9 cellular contexts compared by ENCODE assay signal in the genomic region with DNA sequence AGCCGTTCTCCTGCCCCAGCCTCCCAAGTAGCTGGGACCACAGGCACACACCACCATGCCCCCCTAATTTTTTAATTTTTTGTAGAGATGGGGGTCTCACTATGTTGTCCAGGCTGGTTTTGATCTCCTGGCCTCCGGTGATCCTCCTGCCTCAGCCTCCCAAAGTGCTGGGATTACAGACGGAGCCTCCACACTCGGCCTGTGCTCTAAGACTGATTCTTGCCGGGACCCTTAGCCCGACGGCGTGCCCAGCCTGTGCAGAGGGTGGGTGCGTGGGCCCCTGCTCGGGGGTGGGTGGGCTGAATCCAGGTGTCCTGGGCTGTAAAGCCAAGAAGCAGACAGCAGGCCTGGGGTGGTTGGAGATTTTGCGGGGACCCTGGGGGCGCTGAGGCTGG.
A peak's percentile ranks its signal among the peaks of the same experiment; 100 is the strongest.
DNase-seq lines count a peak whose midpoint lies in the region; ATAC-seq, FAIRE-seq and TF ChIP-seq lines count a peak whose summit lies in the region.
"Had no signal": no experiment of that assay in that cellular context is flagged by ENCODE, and none has a peak within 500 bp of the region (broad histone marks: within the 10 kb centered on the region; RNA-seq: fewer than 3 reads in every experiment).

No MANE protein-coding gene starts in this region.

- H3K9me3 ChIP-seq in HUES48 (ENCODE audit: control insufficient read depth, insufficient read depth, low read length): no peaks in the 10 kb centered on the region
- H3K9me3 ChIP-seq in lower lobe of right lung: no peaks in the 10 kb centered on the region
- no peaks in the 10 kb centered on the region for H3K9me3 ChIP-seq in stomach smooth muscle (ENCODE audit: control insufficient read depth in 2 of 2, low read length in 2 of 2)

- H3K9ac ChIP-seq in HUES48 (ENCODE audit: low read depth, low read length) (peak overlapping the region; percentile 53; the same call in 1 of the 2 replicates), stomach smooth muscle (ENCODE audit: low read length in 2 of 2) (peak overlapping the region; percentile 71 to 89)

- H3K27me3 ChIP-seq in HUES48 (ENCODE audit: control insufficient read depth, insufficient read depth, low read length): no peaks in the 10 kb centered on the region
- H3K27me3 ChIP-seq in bronchial epithelial cell (ENCODE audit: control insufficient read depth, insufficient read depth, low read length): no peaks in the 10 kb centered on the region
- H3K27me3 ChIP-seq in lower lobe of right lung (ENCODE audit: low read depth): no peaks in the 10 kb centered on the region
- H3K27me3 ChIP-seq in stomach smooth muscle (ENCODE audit: control insufficient read depth in 1 of 2, insufficient read depth in 2 of 2, low read length in 2 of 2): no peaks in the 10 kb centered on the region

- peaks cover 21% of the 10 kb centered on the region for H3K4me1 ChIP-seq in HUES48 (ENCODE audit: control insufficient read depth, insufficient read depth, low read length)
- H3K4me1 ChIP-seq in lower lobe of right lung: peaks cover 51% of the 10 kb centered on the region
- H3K4me1 ChIP-seq in stomach smooth muscle (ENCODE audit: control insufficient read depth, insufficient read depth, low read length): peaks cover 51% of the 10 kb centered on the region

- H3K36me3 ChIP-seq in HUES48 (ENCODE audit: control insufficient read depth, insufficient read depth, low read length) (no peaks in the 10 kb centered on the region), bronchial epithelial cell (ENCODE audit: control insufficient read depth, insufficient read depth, low read length) (no peaks in the 10 kb centered on the region), lower lobe of right lung (no peaks in the 10 kb centered on the region), stomach smooth muscle (ENCODE audit: control insufficient read depth in 2 of 2, insufficient read depth in 2 of 2, low read length in 2 of 2) (no peaks in the 10 kb centered on the region)

- H3K4me3 ChIP-seq in HUES48 (ENCODE audit: low read depth, low read length) (0 out of 2 replicates have a peak overlapping the region, but pooled peaks have one; percentile 42), bronchial epithelial cell (ENCODE audit: low read depth, low read length) (peak overlapping the region; percentile 0), lower lobe of right lung (peak overlapping the region; percentile 17), stomach smooth muscle (ENCODE audit: low read length in 2 of 2) (peak overlapping the region; percentile 27 to 67)

- DNase-seq in bronchial epithelial cell (ENCODE audit: low read depth): no peak
- no peak for DNase-seq in lower lobe of right lung
- DNase-seq in NCI-H774 (lab: John Stamatoyannopoulos, UW): no peak
- DNase-seq in activated T-cell treated with anti-CD3 and anti-CD28 coated beads for 4 hours: no peak
- DNase-seq: NCI-H2081 treated with DMSO at 0.1 percent for 48 hours had no signal

- TF ChIP-seq CTCF in bronchial epithelial cell (IDR thresholded peaks at IDR 0.05; ENCODE audit: insufficient read depth, low read length, severe bottlenecking): no peak
- TF ChIP-seq CTCF in lower lobe of right lung (IDR thresholded peaks at IDR 0.05): no peak

- FAIRE-seq in bronchial epithelial cell (lab: Jason Lieb, UNC): no peak

- intact Hi-C loops in lower lobe of right lung (cut with DNase I): no loop called here

- ATAC-seq in lower lobe of right lung (no peak), HG03039 (IDR thresholded peaks at IDR 0.05; ENCODE audit: unreplicated experiment) (no peak), GM18909 (IDR thresholded peaks at IDR 0.05; ENCODE audit: poor library complexity, unreplicated experiment) (no peak)

- peak overlapping the region; percentile 99 for H3K27ac ChIP-seq in HUES48 (ENCODE audit: low read depth, low read length)
- peak overlapping the region; percentile 93 for H3K27ac ChIP-seq in lower lobe of right lung
- H3K27ac ChIP-seq in stomach smooth muscle (ENCODE audit: low read length): peak overlapping the region; percentile 96
